Comparison of ENCODE assay signal across 1 cellular context in the genomic region with DNA sequence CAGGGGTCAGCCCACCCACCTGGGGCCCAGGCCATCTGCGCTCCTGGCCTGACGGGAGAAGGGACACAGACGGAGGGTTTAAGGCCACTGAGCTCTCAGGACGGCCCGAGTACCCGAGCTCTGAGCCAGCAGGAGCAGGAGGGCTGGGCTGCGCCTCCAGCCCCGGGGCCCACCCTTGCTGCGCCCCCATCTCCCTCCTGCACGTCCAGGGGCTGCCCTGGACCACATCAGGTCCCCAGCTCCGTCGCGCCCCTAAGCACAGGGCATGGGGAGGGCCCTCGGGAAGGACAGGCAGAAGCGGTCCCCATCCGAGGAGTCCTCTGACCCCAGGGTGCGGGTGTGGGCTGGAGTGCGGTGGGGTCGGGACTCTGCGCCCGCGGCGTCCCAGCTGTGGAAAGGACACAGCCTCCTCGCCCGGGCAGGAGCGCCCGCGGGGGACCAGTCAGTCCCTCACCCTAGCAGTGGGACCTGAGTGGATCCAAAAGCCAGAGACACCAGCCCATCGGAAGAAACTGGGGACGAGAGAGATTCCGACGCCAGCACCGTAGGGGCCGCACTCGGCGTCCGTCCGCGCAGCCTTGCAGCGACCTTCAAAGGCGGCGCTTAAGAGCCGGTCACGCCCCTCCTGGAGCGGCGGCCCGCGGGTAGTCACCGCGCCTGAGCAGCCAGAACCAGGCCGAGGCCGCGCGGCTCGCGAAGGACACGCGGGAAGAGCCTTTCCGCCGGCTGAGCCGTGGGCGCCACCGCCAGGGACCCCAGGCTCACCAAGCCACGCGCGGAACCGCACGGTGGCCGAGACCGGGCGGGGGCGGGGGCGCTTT.
TF ChIP-seq lines count a peak whose summit lies in the region.

No MANE protein-coding gene starts in this region.

TF ChIP-seq in HepG2, 621 proteins besides CTCF, POLR2A, EP300 and RAD21 (continued from another document):
- TF ChIP-seq, protein P1, sequence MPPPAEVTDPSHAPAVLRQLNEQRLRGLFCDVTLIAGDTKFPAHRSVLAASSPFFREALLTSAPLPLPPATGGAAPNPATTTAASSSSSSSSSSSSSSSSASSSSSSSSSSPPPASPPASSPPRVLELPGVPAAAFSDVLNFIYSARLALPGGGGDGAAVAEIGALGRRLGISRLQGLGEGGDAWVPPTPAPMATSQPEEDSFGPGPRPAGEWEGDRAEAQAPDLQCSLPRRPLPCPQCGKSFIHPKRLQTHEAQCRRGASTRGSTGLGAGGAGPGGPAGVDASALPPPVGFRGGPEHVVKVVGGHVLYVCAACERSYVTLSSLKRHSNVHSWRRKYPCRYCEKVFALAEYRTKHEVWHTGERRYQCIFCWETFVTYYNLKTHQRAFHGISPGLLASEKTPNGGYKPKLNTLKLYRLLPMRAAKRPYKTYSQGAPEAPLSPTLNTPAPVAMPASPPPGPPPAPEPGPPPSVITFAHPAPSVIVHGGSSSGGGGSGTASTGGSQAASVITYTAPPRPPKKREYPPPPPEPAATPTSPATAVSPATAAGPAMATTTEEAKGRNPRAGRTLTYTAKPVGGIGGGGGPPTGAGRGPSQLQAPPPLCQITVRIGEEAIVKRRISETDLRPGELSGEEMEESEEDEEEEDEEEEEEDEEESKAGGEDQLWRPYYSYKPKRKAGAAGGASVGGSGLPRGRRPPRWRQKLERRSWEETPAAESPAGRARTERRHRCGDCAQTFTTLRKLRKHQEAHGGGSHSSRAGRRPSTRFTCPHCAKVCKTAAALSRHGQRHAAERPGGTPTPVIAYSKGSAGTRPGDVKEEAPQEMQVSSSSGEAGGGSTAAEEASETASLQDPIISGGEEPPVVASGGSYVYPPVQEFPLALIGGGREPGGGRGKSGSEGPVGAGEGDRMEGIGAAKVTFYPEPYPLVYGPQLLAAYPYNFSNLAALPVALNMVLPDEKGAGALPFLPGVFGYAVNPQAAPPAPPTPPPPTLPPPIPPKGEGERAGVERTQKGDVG (CRISPR knock-in tag; IDR thresholded peaks at IDR 0.05; ENCODE audit: borderline replicate concordance): no peak
- peak; percentile 26; the same call in 1 of the 2 replicates for TF ChIP-seq SP5 (CRISPR knock-in tag; IDR thresholded peaks at IDR 0.05; ENCODE audit: borderline replicate concordance, low read depth)
- TF ChIP-seq BCL6 (CRISPR knock-in tag; IDR thresholded peaks at IDR 0.05): no peak
- no peak for TF ChIP-seq ZNF530 (CRISPR knock-in tag; IDR thresholded peaks at IDR 0.05; ENCODE audit: low read depth)
- TF ChIP-seq ZNF703 (CRISPR knock-in tag; IDR thresholded peaks at IDR 0.05; ENCODE audit: borderline replicate concordance): no peak
- TF ChIP-seq, protein P2, sequence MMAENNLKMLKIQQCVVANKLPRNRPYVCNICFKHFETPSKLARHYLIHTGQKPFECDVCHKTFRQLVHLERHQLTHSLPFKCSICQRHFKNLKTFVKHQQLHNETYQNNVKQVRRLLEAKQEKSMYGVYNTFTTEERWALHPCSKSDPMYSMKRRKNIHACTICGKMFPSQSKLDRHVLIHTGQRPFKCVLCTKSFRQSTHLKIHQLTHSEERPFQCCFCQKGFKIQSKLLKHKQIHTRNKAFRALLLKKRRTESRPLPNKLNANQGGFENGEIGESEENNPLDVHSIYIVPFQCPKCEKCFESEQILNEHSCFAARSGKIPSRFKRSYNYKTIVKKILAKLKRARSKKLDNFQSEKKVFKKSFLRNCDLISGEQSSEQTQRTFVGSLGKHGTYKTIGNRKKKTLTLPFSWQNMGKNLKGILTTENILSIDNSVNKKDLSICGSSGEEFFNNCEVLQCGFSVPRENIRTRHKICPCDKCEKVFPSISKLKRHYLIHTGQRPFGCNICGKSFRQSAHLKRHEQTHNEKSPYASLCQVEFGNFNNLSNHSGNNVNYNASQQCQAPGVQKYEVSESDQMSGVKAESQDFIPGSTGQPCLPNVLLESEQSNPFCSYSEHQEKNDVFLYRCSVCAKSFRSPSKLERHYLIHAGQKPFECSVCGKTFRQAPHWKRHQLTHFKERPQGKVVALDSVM (CRISPR knock-in tag; IDR thresholded peaks at IDR 0.05): no peak
- TF ChIP-seq ZNF572 (CRISPR knock-in tag; IDR thresholded peaks at IDR 0.05): no peak
- TF ChIP-seq TGIF2 (CRISPR knock-in tag; IDR thresholded peaks at IDR 0.05): no peak
- TF ChIP-seq RFX5 (IDR thresholded peaks at IDR 0.05; ENCODE audit: low read depth, low read length): no peak
- TF ChIP-seq MED13 (CRISPR knock-in tag; IDR thresholded peaks at IDR 0.05): no peak
- peak; percentile 94 for TF ChIP-seq NAIF1 (CRISPR knock-in tag; IDR thresholded peaks at IDR 0.05; ENCODE audit: borderline replicate concordance)
- no peak for TF ChIP-seq FOXK2 (IDR thresholded peaks at IDR 0.05)
- no peak for TF ChIP-seq RFXAP (CRISPR knock-in tag; IDR thresholded peaks at IDR 0.05; ENCODE audit: borderline replicate concordance)
- no peak for TF ChIP-seq ZNF567 (CRISPR knock-in tag; IDR thresholded peaks at IDR 0.05; ENCODE audit: borderline replicate concordance)
- no peak for TF ChIP-seq FIP1L1 (IDR thresholded peaks at IDR 0.05; ENCODE audit: borderline replicate concordance, insufficient read depth, low read depth, low read length)
- no peak for TF ChIP-seq ARID2 (CRISPR knock-in tag; IDR thresholded peaks at IDR 0.05; ENCODE audit: borderline replicate concordance)
- TF ChIP-seq SNAI1 (CRISPR knock-in tag; IDR thresholded peaks at IDR 0.05; ENCODE audit: borderline replicate concordance): no peak
- TF ChIP-seq, protein P3, sequence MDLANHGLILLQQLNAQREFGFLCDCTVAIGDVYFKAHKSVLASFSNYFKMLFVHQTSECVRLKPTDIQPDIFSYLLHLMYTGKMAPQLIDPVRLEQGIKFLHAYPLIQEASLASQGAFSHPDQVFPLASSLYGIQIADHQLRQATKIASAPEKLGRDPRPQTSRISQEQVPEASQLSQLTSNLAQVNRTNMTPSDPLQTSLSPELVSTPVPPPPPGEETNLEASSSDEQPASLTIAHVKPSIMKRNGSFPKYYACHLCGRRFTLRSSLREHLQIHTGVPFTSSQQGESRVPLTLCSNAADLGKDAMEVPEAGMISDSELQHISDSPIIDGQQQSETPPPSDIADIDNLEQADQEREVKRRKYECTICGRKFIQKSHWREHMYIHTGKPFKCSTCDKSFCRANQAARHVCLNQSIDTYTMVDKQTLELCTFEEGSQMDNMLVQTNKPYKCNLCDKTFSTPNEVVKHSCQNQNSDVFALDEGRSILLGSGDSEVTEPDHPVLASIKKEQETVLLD (CRISPR knock-in tag; IDR thresholded peaks at IDR 0.05; ENCODE audit: low read depth): no peak
- no peak for TF ChIP-seq KDM1A (CRISPR knock-in tag; IDR thresholded peaks at IDR 0.05)
- TF ChIP-seq, protein P4, sequence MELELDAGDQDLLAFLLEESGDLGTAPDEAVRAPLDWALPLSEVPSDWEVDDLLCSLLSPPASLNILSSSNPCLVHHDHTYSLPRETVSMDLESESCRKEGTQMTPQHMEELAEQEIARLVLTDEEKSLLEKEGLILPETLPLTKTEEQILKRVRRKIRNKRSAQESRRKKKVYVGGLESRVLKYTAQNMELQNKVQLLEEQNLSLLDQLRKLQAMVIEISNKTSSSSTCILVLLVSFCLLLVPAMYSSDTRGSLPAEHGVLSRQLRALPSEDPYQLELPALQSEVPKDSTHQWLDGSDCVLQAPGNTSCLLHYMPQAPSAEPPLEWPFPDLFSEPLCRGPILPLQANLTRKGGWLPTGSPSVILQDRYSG (CRISPR knock-in tag; IDR thresholded peaks at IDR 0.05): no peak
- TF ChIP-seq RBM22 (optimal IDR thresholded peaks at IDR 0.05; ENCODE audit: low read length): no peak
- TF ChIP-seq TRIM24 (CRISPR knock-in tag; IDR thresholded peaks at IDR 0.05): no peak
- TF ChIP-seq DNMT1 (CRISPR knock-in tag; IDR thresholded peaks at IDR 0.05): no peak
- TF ChIP-seq SAFB2 (CRISPR knock-in tag; IDR thresholded peaks at IDR 0.05; ENCODE audit: borderline replicate concordance, low read depth): no peak
- TF ChIP-seq SMARCC2 (IDR thresholded peaks at IDR 0.05): no peak
